ENCODE assay signal across 28 cellular contexts in genomic region chr19:32330149-32330548, GRCh38.
"Had no signal": no experiment of that assay in that cellular context is flagged by ENCODE, and none has a peak within 500 bp of the region (broad histone marks: within the 10 kb centered on the region; RNA-seq: fewer than 3 reads in every experiment).

No MANE protein-coding gene starts in this region.

- DNase-seq: activated CD4-positive, alpha-beta T cell treated with anti-CD3 and anti-CD28 coated beads for 48 hours; activated CD4-positive, alpha-beta T cell treated with anti-CD3 and anti-CD28 coated beads, Interleukin-2, amount 50 U/mL, for 48 hours; activated CD8-positive, alpha-beta memory T cell treated with anti-CD3 and anti-CD28 coated beads for 24 hours; activated effector memory CD4-positive, alpha-beta T cell treated with Interleukin-2 at 50 U/mL for 16 hours; activated naive CD4-positive, alpha-beta T cell treated with anti-CD3 and anti-CD28 coated beads for 36 hours; activated naive CD8-positive, alpha-beta T cell treated with anti-CD3 and anti-CD28 coated beads for 36 hours; aorta; body of pancreas; effector CD8-positive, alpha-beta T cell; left cardiac atrium; right lobe of liver; stimulated activated CD4-positive, alpha-beta T cell treated with anti-CD3 and anti-CD28 coated beads, Interleukin-12 subunit alpha, Interleukin-12 subunit beta, amount 100 ng/mL, for 4 hours; stimulated activated CD4-positive, alpha-beta T cell treated with anti-CD3 and anti-CD28 coated beads, Interleukin-4, amount 100 ng/mL, for 24 hours; stimulated activated naive CD8-positive, alpha-beta T cell treated with anti-CD3 and anti-CD28 coated beads, Interleukin-15, amount 100 ng/mL, for 72 hours; substantia nigra; T-helper 9 cell; upper lobe of left lung; WERI-Rb-1 had no signal

- H3K9me3 ChIP-seq: adrenal gland, body of pancreas, gastroesophageal sphincter, neutrophil, right lobe of liver, upper lobe of left lung, vagina had no signal

- H3K27ac ChIP-seq: adrenal gland, body of pancreas, gastroesophageal sphincter, hepatocyte, neutrophil, right lobe of liver, skin epidermis, upper lobe of left lung, vagina, WERI-Rb-1 had no signal

- H3K4me1 ChIP-seq: body of pancreas, gastroesophageal sphincter, right lobe of liver, upper lobe of left lung, vagina had no signal

- H3K27ac Mint-ChIP-seq: activated naive CD4-positive, alpha-beta T cell treated with anti-CD3 and anti-CD28 coated beads for 36 hours; activated naive CD8-positive, alpha-beta T cell treated with anti-CD3 and anti-CD28 coated beads for 36 hours; natural killer cell treated with Interleukin-12 subunit alpha and Interleukin-12 subunit beta and Interleukin-15 and Interleukin-18, amount 100 ng/mL, for 72 hours; progenitor cell of endocrine pancreas; stimulated activated effector memory CD8-positive, alpha-beta T cell treated with anti-CD3 and anti-CD28 coated beads, Interleukin-12 subunit alpha, Interleukin-12 subunit beta, amount 100 ng/mL, for 72 hours had no signal

- H3K4me3 Mint-ChIP-seq: activated naive CD4-positive, alpha-beta T cell treated with anti-CD3 and anti-CD28 coated beads for 36 hours; activated naive CD8-positive, alpha-beta T cell treated with anti-CD3 and anti-CD28 coated beads for 36 hours; natural killer cell treated with Interleukin-12 subunit alpha and Interleukin-12 subunit beta and Interleukin-15 and Interleukin-18, amount 100 ng/mL, for 72 hours; stimulated activated effector memory CD8-positive, alpha-beta T cell treated with anti-CD3 and anti-CD28 coated beads, Interleukin-12 subunit alpha, Interleukin-12 subunit beta, amount 100 ng/mL, for 72 hours; stimulated activated naive CD8-positive, alpha-beta T cell treated with anti-CD3 and anti-CD28 coated beads, Interleukin-15, amount 100 ng/mL, for 72 hours had no signal

- H3K36me3 Mint-ChIP-seq: activated naive CD8-positive, alpha-beta T cell treated with anti-CD3 and anti-CD28 coated beads for 36 hours; natural killer cell treated with Interleukin-12 subunit alpha and Interleukin-12 subunit beta and Interleukin-15 and Interleukin-18, amount 100 ng/mL, for 72 hours; stimulated activated effector memory CD8-positive, alpha-beta T cell treated with anti-CD3 and anti-CD28 coated beads, Interleukin-12 subunit alpha, Interleukin-12 subunit beta, amount 100 ng/mL, for 72 hours had no signal

- H3K79me2 ChIP-seq: hepatocyte had no signal

- ATAC-seq: activated CD4-positive, CD25-positive, alpha-beta regulatory T cell treated with anti-CD3 and anti-CD28 coated beads, Interleukin-2, amount 50 U/mL, for 24 hours; body of pancreas; gastroesophageal sphincter; left cardiac atrium; natural killer cell treated with Interleukin-12 subunit alpha and Interleukin-12 subunit beta and Interleukin-15 and Interleukin-18, amount 100 ng/mL, for 72 hours; stimulated activated effector memory CD8-positive, alpha-beta T cell treated with anti-CD3 and anti-CD28 coated beads, Interleukin-12 subunit alpha, Interleukin-12 subunit beta, amount 100 ng/mL, for 72 hours; stimulated activated naive CD8-positive, alpha-beta T cell treated with anti-CD3 and anti-CD28 coated beads, Interleukin-15, amount 100 ng/mL, for 72 hours had no signal

- H3K4me2 ChIP-seq: hepatocyte had no signal

- H2AFZ ChIP-seq: hepatocyte had no signal

- H3K27me3 ChIP-seq: body of pancreas, right lobe of liver, upper lobe of left lung, vagina had no signal

- H3K36me3 ChIP-seq: adrenal gland, gastroesophageal sphincter, neutrophil, right lobe of liver, upper lobe of left lung, vagina, WERI-Rb-1 had no signal

- H3K4me3 ChIP-seq: adrenal gland, body of pancreas, gastroesophageal sphincter, hepatocyte, right lobe of liver, skin epidermis, upper lobe of left lung, vagina had no signal

- H3K4me1 Mint-ChIP-seq: activated naive CD8-positive, alpha-beta T cell treated with anti-CD3 and anti-CD28 coated beads for 36 hours; stimulated activated effector memory CD8-positive, alpha-beta T cell treated with anti-CD3 and anti-CD28 coated beads, Interleukin-12 subunit alpha, Interleukin-12 subunit beta, amount 100 ng/mL, for 72 hours; stimulated activated naive CD8-positive, alpha-beta T cell treated with anti-CD3 and anti-CD28 coated beads, Interleukin-15, amount 100 ng/mL, for 72 hours had no signal

- H3K9me3 Mint-ChIP-seq: activated naive CD4-positive, alpha-beta T cell treated with anti-CD3 and anti-CD28 coated beads for 36 hours; activated naive CD8-positive, alpha-beta T cell treated with anti-CD3 and anti-CD28 coated beads for 36 hours; natural killer cell treated with Interleukin-12 subunit alpha and Interleukin-12 subunit beta and Interleukin-15 and Interleukin-18, amount 100 ng/mL, for 72 hours; stimulated activated effector memory CD8-positive, alpha-beta T cell treated with anti-CD3 and anti-CD28 coated beads, Interleukin-12 subunit alpha, Interleukin-12 subunit beta, amount 100 ng/mL, for 72 hours; stimulated activated naive CD8-positive, alpha-beta T cell treated with anti-CD3 and anti-CD28 coated beads, Interleukin-15, amount 100 ng/mL, for 72 hours had no signal
